8 cellular contexts compared by ENCODE assay signal in the genomic region with DNA sequence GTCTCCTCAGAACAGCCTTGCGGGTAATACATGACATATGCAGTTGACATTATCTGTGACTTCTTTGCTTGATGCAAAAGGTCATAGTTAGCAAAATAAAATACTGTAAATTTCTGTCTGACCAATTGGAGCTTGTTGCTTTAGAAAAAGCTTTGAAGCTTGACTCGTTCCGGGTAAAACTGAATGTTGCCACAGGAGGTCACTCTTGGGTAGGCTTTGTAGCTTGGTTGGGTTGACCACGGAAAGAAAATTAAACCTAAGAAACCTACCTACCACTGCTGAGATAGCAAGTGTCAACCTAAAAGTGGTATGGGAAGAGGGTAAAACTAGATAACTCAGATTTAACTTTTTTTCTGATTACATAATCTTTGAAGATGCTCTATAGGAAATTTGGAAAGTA. TPM values are rescaled to one million over a fixed set of nuclear protein-coding genes. Genes with fewer than 3 reads are reported as not detected.
A peak's percentile ranks its signal among the peaks of the same experiment; 100 is the strongest.
DNase-seq lines count a peak whose midpoint lies in the region; ATAC-seq and TF ChIP-seq lines count a peak whose summit lies in the region.

No MANE protein-coding gene starts in this region.

- DNase-seq in ACHN (peak; percentile 54), ELR (ENCODE audit: low read depth) (peak; percentile 54), SK-N-DZ (ENCODE audit: low spot score) (peak; percentile 9), choroid plexus epithelial cell (ENCODE audit: low read depth) (peak; percentile 78), mesothelial cell of epicardium (ENCODE audit: low spot score in 2 of 2, unreplicated experiment in 2 of 2) (no peak), left cardiac atrium (no peak)

- H3K27me3 Mint-ChIP-seq in mesothelial cell of epicardium (ENCODE audit: low read depth), result no peaks in the 10 kb centered on the region
- H3K27me3 Mint-ChIP-seq in activated T-helper 17 cell treated with anti-CD3 and anti-CD28 coated beads, Interleukin-2, amount 50 U/mL, for 72 hours, result no peaks in the 10 kb centered on the region

- peak; percentile 66 for TF ChIP-seq CTCF in choroid plexus epithelial cell (conservative IDR thresholded peaks at IDR 0.05; ENCODE audit: low read depth, low read length)
- peak; percentile 29 for TF ChIP-seq CTCF in mesothelial cell of epicardium (IDR thresholded peaks at IDR 0.05; ENCODE audit: unreplicated experiment)

- H3K4me3 Mint-ChIP-seq in mesothelial cell of epicardium, result no peak overlapping the region
- H3K4me3 Mint-ChIP-seq in activated T-helper 17 cell treated with anti-CD3 and anti-CD28 coated beads, Interleukin-2, amount 50 U/mL, for 72 hours, result no peak overlapping the region

- H3K9me3 Mint-ChIP-seq in mesothelial cell of epicardium, result peaks cover 14% of the 10 kb centered on the region
- no peaks in the 10 kb centered on the region for H3K9me3 Mint-ChIP-seq in activated T-helper 17 cell treated with anti-CD3 and anti-CD28 coated beads, Interleukin-2, amount 50 U/mL, for 72 hours

- in situ Hi-C loops in ACHN (cut with HindIII; ENCODE audit: low pct_ligation_motif_present, low pct_unique_long_range_greater_than_20kb, low sequenced_read_pairs), result no loop called here

- H3K27ac Mint-ChIP-seq in mesothelial cell of epicardium, result no peak overlapping the region
- no peak overlapping the region for H3K27ac Mint-ChIP-seq in activated T-helper 17 cell treated with anti-CD3 and anti-CD28 coated beads, Interleukin-2, amount 50 U/mL, for 72 hours

- H3K36me3 Mint-ChIP-seq in mesothelial cell of epicardium, result peaks cover 6% of the 10 kb centered on the region
- H3K36me3 Mint-ChIP-seq in activated T-helper 17 cell treated with anti-CD3 and anti-CD28 coated beads, Interleukin-2, amount 50 U/mL, for 72 hours (ENCODE audit: low read depth), result peaks cover 71% of the 10 kb centered on the region

- no peaks in the 10 kb centered on the region for H3K4me1 Mint-ChIP-seq in mesothelial cell of epicardium
- H3K4me1 Mint-ChIP-seq in activated T-helper 17 cell treated with anti-CD3 and anti-CD28 coated beads, Interleukin-2, amount 50 U/mL, for 72 hours, result no peaks in the 10 kb centered on the region

- H3K4me3 ChIP-seq in choroid plexus epithelial cell (ENCODE audit: low read depth, low read length), result no peak overlapping the region

- intact Hi-C loops in left cardiac atrium (cut with DNase I), result loop anchor here in 1 of 2 donors (10.0 kb wide), 1 partner anchor 670 kb away; no protein-coding TSS in a partner anchor

- ATAC-seq in HG03159 (IDR thresholded peaks at IDR 0.05; ENCODE audit: unreplicated experiment), result peak; percentile 90
- no peak for ATAC-seq in activated T-helper 17 cell treated with anti-CD3 and anti-CD28 coated beads, Interleukin-2, amount 50 U/mL, for 72 hours (replicated peaks)
- no peak for ATAC-seq in left cardiac atrium

RNA-seq across cellular contexts. Expression of a gene that starts 23.2 kb away (rescaled TPM):
- polyA plus RNA-seq in SK-N-DZ (2014; cell fraction: cytosol; rRNA removed), result 38.3 and 39.6 TPM in 2 replicates
- 21.3 and 26.7 TPM in 2 replicates for polyA plus RNA-seq in SK-N-DZ (2014; cell fraction: nucleus; rRNA removed)
- total RNA-seq in mesothelial cell of epicardium (12.6 to 15.9 TPM (median 14.3 TPM) in 3 replicates), left cardiac atrium (1 to 10 TPM; 7.7 to 8.9 TPM)
- 10 to 100 TPM; 68.7 to 77.8 TPM for total RNA-seq in activated T-helper 17 cell treated with anti-CD3 and anti-CD28 coated beads, Interleukin-2, amount 50 U/mL, for 72 hours

RNA-seq across cellular contexts. Expression of a gene that starts 52.4 kb away (rescaled TPM):
- not detected in 2 replicates for polyA plus RNA-seq in SK-N-DZ (2014; cell fraction: cytosol; rRNA removed)
- polyA plus RNA-seq in SK-N-DZ (2014; cell fraction: nucleus; rRNA removed), result not detected in 2 replicates
- total RNA-seq in mesothelial cell of epicardium, result 0.04 TPM in 2 of 3 replicates, not detected in the other
- not detected for total RNA-seq in activated T-helper 17 cell treated with anti-CD3 and anti-CD28 coated beads, Interleukin-2, amount 50 U/mL, for 72 hours
- total RNA-seq in left cardiac atrium, result under 1 TPM; 0.73 to 0.91 TPM

Comparison
In these comparisons a context has a peak if more than half of its experiments do, and no peak if none do; other contexts are left out.
1. DNase-seq: peak in ACHN (single experiment), ELR (single experiment), SK-N-DZ (single experiment) and choroid plexus epithelial cell (single experiment); none in mesothelial cell of epicardium (0 of 2) and left cardiac atrium (single experiment).